ENCODE assay signal across 21 cellular contexts in the genomic region with DNA sequence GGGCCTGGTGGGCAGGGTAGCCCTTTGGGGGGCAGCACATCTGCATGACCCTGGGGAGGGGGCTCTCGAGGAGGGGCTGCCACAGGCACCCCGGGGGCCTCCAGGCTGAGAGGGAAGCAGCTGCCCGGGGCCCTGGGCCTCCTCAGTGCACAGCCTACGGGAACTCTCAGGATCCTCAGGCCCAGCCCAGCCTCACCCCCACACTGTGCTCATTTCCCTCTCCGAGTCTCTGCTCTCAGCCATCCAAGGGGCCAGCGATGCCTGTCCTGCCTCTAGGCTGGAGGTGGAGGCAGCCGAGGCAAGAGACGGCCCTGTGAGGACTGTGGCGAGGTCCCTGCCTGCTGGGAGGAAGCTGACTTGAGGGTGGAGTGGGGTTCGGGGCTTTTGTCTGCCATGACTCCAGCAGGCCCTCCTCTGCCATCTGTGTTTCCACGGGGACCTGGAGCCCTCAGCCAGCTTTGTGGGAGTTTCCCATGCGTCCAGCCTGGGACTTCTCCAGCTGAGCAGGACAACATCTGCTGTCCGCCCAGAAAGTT. TPM values are rescaled to one million over a fixed set of nuclear protein-coding genes. Genes with fewer than 3 reads are reported as not detected.
DNase-seq lines count a peak whose midpoint lies in the region; ATAC-seq, FAIRE-seq and TF ChIP-seq lines count a peak whose summit lies in the region.
"Had no signal": no experiment of that assay in that cellular context is flagged by ENCODE, and none has a peak within 500 bp of the region (broad histone marks: within the 10 kb centered on the region; RNA-seq: fewer than 3 reads in every experiment).

No MANE protein-coding gene starts in this region.

- TF ChIP-seq POLR2A in K562 (conservative IDR thresholded peaks at IDR 0.05) (no peak), testis (IDR thresholded peaks at IDR 0.05) (no peak)

- WGBS in K562 (ENCODE audit: insufficient coverage, low coverage, missing lambda C conversion rate) = 22% methylated on average over 13 of the region's 13 CpGs
- WGBS in testis, 2 donors = 31 to 51% methylated on average over 5 to 13 of the region's 13 CpGs

- no peak overlapping the region for H2AFZ ChIP-seq in K562 (ENCODE audit: low read depth, low read length)

- H3K4me3 ChIP-seq in K562 (no peak overlapping the region), testis (no peak overlapping the region)

- no peak overlapping the region for H3K4me2 ChIP-seq in K562 (ENCODE audit: insufficient read depth, low read length)

- H3K4me1 ChIP-seq in K562 (replicated peaks in 1 of 2; ENCODE audit: control insufficient read depth in 2 of 2, insufficient read depth in 2 of 2, low read length in 2 of 2) (peaks cover 0 to 53% of the 10 kb centered on the region in 2 experiments; a peak in 2 of 5 replicates), testis (peaks cover 54% of the 10 kb centered on the region)

- H3K9me3 ChIP-seq in K562 (replicated peaks; ENCODE audit: control insufficient read depth, insufficient read depth, low read depth, low read length) = no peaks in the 10 kb centered on the region
- no peaks in the 10 kb centered on the region for H3K9me3 ChIP-seq in testis

- no peaks in the 10 kb centered on the region for H3K9me1 ChIP-seq in K562 (ENCODE audit: control insufficient read depth, insufficient read depth, low read length)

- peaks cover 4 to 26% (median 15%) of the 10 kb centered on the region in 4 donors for H3K4me1 Mint-ChIP-seq in naive thymus-derived CD8-positive, alpha-beta T cell

- H3K27ac ChIP-seq in K562 (ENCODE audit: extremely low read depth, low read depth, low read length) = no peak overlapping the region
- peak overlapping the region; percentile 32 to 78 for H3K27ac ChIP-seq in testis
- H3K27ac ChIP-seq: 22Rv1, SK-N-MC had no signal

- no peaks in the 10 kb centered on the region for H3K79me2 ChIP-seq in K562 (ENCODE audit: control insufficient read depth, insufficient read depth, low read length)

- peaks cover 0 to 2% (median 0%) of the 10 kb centered on the region in 3 donors for H3K36me3 Mint-ChIP-seq in naive thymus-derived CD8-positive, alpha-beta T cell

- peaks cover 45% of the 10 kb centered on the region for H4K20me1 ChIP-seq in K562 (replicated peaks; ENCODE audit: control insufficient read depth, insufficient read depth, low read length)

- H3K9me3 Mint-ChIP-seq in naive thymus-derived CD8-positive, alpha-beta T cell = no peaks in the 10 kb centered on the region
- H3K9me3 Mint-ChIP-seq: activated CD4-positive, alpha-beta T cell treated with anti-CD3 and anti-CD28 coated beads, Interleukin-2, amount 10 ng/mL, durations not matched to agents 7 days and 5 days had no signal

- no peak for FAIRE-seq in K562 (lab: Jason Lieb, UNC)
- FAIRE-seq: endometrium, keratinocyte, TTC549 had no signal

- intact Hi-C loops in K562 (cut with micrococcal nuclease) = no loop called here
- intact Hi-C loops in testis (cut with DNase I; ENCODE audit: low total_unique reads) = no loop called here

- in situ Hi-C loops in K562 (cut with MboI) = loop anchor here (10.0 to 25.0 kb wide), 2 partner anchors 136 to 714 kb away; no protein-coding TSS in a partner anchor

- peak; percentile 69 for DNase-seq in DMS 273 (lab: John Stamatoyannopoulos, UW; ENCODE audit: unreplicated experiment)
- DNase-seq in DMS 273 treated with DMSO at 0.1 percent for 48 hours (lab: John Stamatoyannopoulos, UW) = no peak
- DNase-seq in K562 (ENCODE audit: extremely low read depth in 1 of 4, low spot score in 3 of 4) = no peak
- no peak for DNase-seq in naive thymus-derived CD8-positive, alpha-beta T cell
- peak; percentile 32 for DNase-seq in testis
- no peak for DNase-seq in stimulated activated CD4-positive, alpha-beta T cell treated with anti-CD3 and anti-CD28 coated beads, Interleukin-2, amount 100 ng/mL, for 24 hours
- no peak for DNase-seq in OCI-M1 (lab: John Stamatoyannopoulos, UW)
- DNase-seq: activated CD4-positive, alpha-beta T cell treated with anti-CD3 and anti-CD28 coated beads, Interleukin-2, amount 10 ng/mL, durations not matched to agents 7 days and 5 days; activated CD8-positive, alpha-beta memory T cell treated with anti-CD3 and anti-CD28 coated beads, Interleukin-2, amount 50 U/mL, for 4 hours; hypothalamus; mesendoderm; NCI-H1436; stimulated activated CD4-positive, alpha-beta T cell treated with anti-CD3 and anti-CD28 coated beads, Interleukin-1b, Interleukin-23, amount 100 ng/mL, for 48 hours had no signal

- H3K36me3 ChIP-seq in K562 (ENCODE audit: control insufficient read depth, insufficient read depth, low read length) = no peaks in the 10 kb centered on the region
- H3K36me3 ChIP-seq in testis (ENCODE audit: low read depth, missing control alignments) = no peaks in the 10 kb centered on the region

- ATAC-seq in K562 = peak; percentile 51
- ATAC-seq in naive thymus-derived CD8-positive, alpha-beta T cell = no peak
- ATAC-seq in GM19463 (IDR thresholded peaks at IDR 0.05; ENCODE audit: unreplicated experiment) = no peak
- ATAC-seq: Panc1, sciatic nerve had no signal

- no peak overlapping the region for H3K27ac Mint-ChIP-seq in naive thymus-derived CD8-positive, alpha-beta T cell

- H3K27me3 Mint-ChIP-seq in naive thymus-derived CD8-positive, alpha-beta T cell = peaks cover 0 to 20% (median 3%) of the 10 kb centered on the region in 5 donors

- CTCF ChIA-PET in K562 (lab: Yijun Ruan, JAX; ENCODE audit: low intra/inter-chr PET ratio) = no interaction called here

- BruUV-seq in K562 (replicated peaks; lab: Mats Ljungman, UMichigan) = no TSS peak

- TF ChIP-seq EP300 in K562 (IDR thresholded peaks at IDR 0.05; ENCODE audit: low read length) = no peak

- POLR2A ChIA-PET in K562 (lab: Yijun Ruan, JAX) = interaction anchor here (0.5 to 1.9 kb wide), 8 partner anchors 13 to 300 kb away, joined by 3 to 15 read pairs (median 4); a partner anchor contains a TSS
- POLR2A ChIA-PET in naive thymus-derived CD8-positive, alpha-beta T cell (lab: Charles Lee) = interaction anchor here (0.8 to 2.2 kb wide), 6 partner anchors 8 to 56 kb away, joined by 3 to 9 read pairs (median 4); a partner anchor contains a TSS

- peak overlapping the region in 8 of 10 donors; percentile 33 to 83 (median 60) for H3K4me3 Mint-ChIP-seq in naive thymus-derived CD8-positive, alpha-beta T cell

- peak overlapping the region in 1 of 2 experiments; percentile 72; a peak in 2 of 4 replicates for H3K9ac ChIP-seq in K562 (ENCODE audit: insufficient read depth in 1 of 2, low read depth in 2 of 2, low read length in 2 of 2)

- TF ChIP-seq CTCF in K562 (IDR thresholded peaks at IDR 0.05 in 2 of 3, conservative IDR thresholded peaks at IDR 0.05 in 1 of 3; ENCODE audit: insufficient read depth in 2 of 3, low read depth in 1 of 3, low read length in 3 of 3) (no peak), testis (IDR thresholded peaks at IDR 0.05) (no peak)

- H3K27me3 ChIP-seq in K562 (ENCODE audit: control insufficient read depth in 2 of 2, insufficient read depth in 2 of 2, low read length in 2 of 2) = peaks cover 57 to 79% of the 10 kb centered on the region in 2 experiments
- no peaks in the 10 kb centered on the region for H3K27me3 ChIP-seq in testis

- TF ChIP-seq RAD21 in K562 (CRISPR knock-in tag; conservative IDR thresholded peaks at IDR 0.05 in 1 of 2, IDR thresholded peaks at IDR 0.05 in 1 of 2) = no peak

RNA-seq across cellular contexts. Expression of a gene that starts 7.2 kb away (rescaled TPM):
- total RNA-seq in K562 (2011; cell fraction: chromatin; rRNA removed; ENCODE audit: low replicate concordance) = 0.51 and 2.5 TPM in 2 replicates
- total RNA-seq in K562 (2011; cell fraction: nucleolus; rRNA removed) = 1.4 and 1.5 TPM in 2 replicates
- total RNA-seq in K562 (2011; cell fraction: nucleoplasm; rRNA removed) = 0.88 and 0.99 TPM in 2 replicates
- 0.05 and 0.20 TPM in 2 replicates for total RNA-seq in K562 (2014; rRNA removed)
- total RNA-seq in K562 (2014; rRNA removed; fragmentation: Illumina TruSeq; extraction: Trizol) = 0.04 TPM in 1 of 2 replicates, not detected in the other
- total RNA-seq in K562 (2015; rRNA removed; fragmentation: Illumina TruSeq; extraction: Trizol) = not detected in 2 replicates
- total RNA-seq in K562 (2021) = 0.29 TPM in 2 replicates
- 0.11 and 0.16 TPM in 2 replicates for polyA plus RNA-seq in K562 (2011; rRNA removed)
- polyA plus RNA-seq in K562 (2011; cell fraction: cytosol; rRNA removed) = 0.06 and 0.49 TPM in 2 replicates
- polyA plus RNA-seq in K562 (2011; cell fraction: nucleus; rRNA removed) = 0.94 and 1.8 TPM in 2 replicates
- 0.04 and 0.07 TPM in 2 replicates for polyA plus RNA-seq in K562 (2012)
- 0.07 and 0.12 TPM in 2 replicates for polyA plus RNA-seq in K562 (2014; fragmentation: Illumina TruSeq; extraction: Trizol)
- not detected for polyA plus RNA-seq in K562 (2014; fragmentation: Nextera tagmentation; extraction: Ambion mirVana)
- 0.13 and 0.26 TPM in 2 replicates for polyA plus RNA-seq in K562 (2014; rRNA removed)
- polyA minus RNA-seq in K562 (2011; rRNA and poly(A)+ RNA removed) = 0.12 and 0.14 TPM in 2 replicates
- polyA minus RNA-seq in K562 (2011; cell fraction: cytosol; rRNA and poly(A)+ RNA removed) = 0.29 TPM in 1 of 2 replicates, not detected in the other
- 1.2 TPM in 2 replicates for polyA minus RNA-seq in K562 (2011; cell fraction: nucleus; rRNA and poly(A)+ RNA removed)
- 1 to 10 TPM; 6.3 to 7.0 TPM for total RNA-seq in naive thymus-derived CD8-positive, alpha-beta T cell
- 1 to 10 TPM in 1 of 3 donors, under 1 TPM in 2; 0.57 to 1.4 (median 0.59) TPM for polyA plus RNA-seq in naive thymus-derived CD8-positive, alpha-beta T cell
- total RNA-seq in testis = 10 to 100 TPM; 13.7 to 16.4 TPM
- 8.1 TPM for polyA plus RNA-seq in testis (ENCODE audit: insufficient read depth, low read depth, low replicate concordance)

RNA-seq across cellular contexts. Expression of a gene that starts 32.7 kb away (rescaled TPM):
- 2.3 TPM in 1 of 2 replicates, not detected in the other for total RNA-seq in K562 (2011; cell fraction: chromatin; rRNA removed; ENCODE audit: low replicate concordance)
- total RNA-seq in K562 (2011; cell fraction: nucleolus; rRNA removed) = 0.26 and 2.2 TPM in 2 replicates
- 1.2 and 1.6 TPM in 2 replicates for total RNA-seq in K562 (2011; cell fraction: nucleoplasm; rRNA removed)
- total RNA-seq in K562 (2014; rRNA removed) (not detected in 2 replicates), K562 (2014; rRNA removed; fragmentation: Illumina TruSeq; extraction: Trizol) (not detected in 2 replicates), K562 (2015; rRNA removed; fragmentation: Illumina TruSeq; extraction: Trizol) (not detected in 2 replicates), K562 (2021) (0.49 and 0.89 TPM in 2 replicates), testis (10 to 100 TPM; 13.4 to 14.0 TPM)
- polyA plus RNA-seq in K562 (2011; rRNA removed) (0.14 and 0.24 TPM in 2 replicates), K562 (2014; fragmentation: Illumina TruSeq; extraction: Trizol) (not detected in 2 replicates), K562 (2014; fragmentation: Nextera tagmentation; extraction: Ambion mirVana) (not detected), K562 (2014; rRNA removed) (not detected in 2 replicates), testis (ENCODE audit: insufficient read depth, low read depth, low replicate concordance) (6.2 TPM)
- 0.16 and 0.30 TPM in 2 replicates for polyA plus RNA-seq in K562 (2011; cell fraction: cytosol; rRNA removed)
- 0.90 and 2.6 TPM in 2 replicates for polyA plus RNA-seq in K562 (2011; cell fraction: nucleus; rRNA removed)
- 0.10 and 0.14 TPM in 2 replicates for polyA plus RNA-seq in K562 (2012)
- polyA minus RNA-seq in K562 (2011; rRNA and poly(A)+ RNA removed) = not detected in 2 replicates
- not detected in 2 replicates for polyA minus RNA-seq in K562 (2011; cell fraction: cytosol; rRNA and poly(A)+ RNA removed)
- 0.13 TPM in 1 of 2 replicates, not detected in the other for polyA minus RNA-seq in K562 (2011; cell fraction: nucleus; rRNA and poly(A)+ RNA removed)
- 100 to 1,000 TPM; 378 to 381 TPM for total RNA-seq in naive thymus-derived CD8-positive, alpha-beta T cell
- 10 to 100 TPM in 2 of 3 donors, 1 to 10 TPM in 1; 7.2 to 28.7 (median 10.6) TPM for polyA plus RNA-seq in naive thymus-derived CD8-positive, alpha-beta T cell

RNA-seq across cellular contexts. Expression of a gene that starts 55.7 kb away (rescaled TPM):
- total RNA-seq in K562 (2011; cell fraction: chromatin; rRNA removed; ENCODE audit: low replicate concordance) = 408 and 415 TPM in 2 replicates
- total RNA-seq in K562 (2011; cell fraction: nucleolus; rRNA removed) = 189 and 201 TPM in 2 replicates
- 302 and 309 TPM in 2 replicates for total RNA-seq in K562 (2011; cell fraction: nucleoplasm; rRNA removed)
- 47.3 and 58.4 TPM in 2 replicates for total RNA-seq in K562 (2014; rRNA removed)
- total RNA-seq in K562 (2014; rRNA removed; fragmentation: Illumina TruSeq; extraction: Trizol) = 62.5 and 63.6 TPM in 2 replicates
- total RNA-seq in K562 (2015; rRNA removed; fragmentation: Illumina TruSeq; extraction: Trizol) = 52.8 and 56.5 TPM in 2 replicates
- total RNA-seq in K562 (2021) = 76.5 and 79.3 TPM in 2 replicates
- polyA plus RNA-seq in K562 (2011; rRNA removed) = 52.3 and 52.7 TPM in 2 replicates
- polyA plus RNA-seq in K562 (2011; cell fraction: cytosol; rRNA removed) = 19.5 and 29.3 TPM in 2 replicates
- polyA plus RNA-seq in K562 (2011; cell fraction: nucleus; rRNA removed) = 60.2 and 68.3 TPM in 2 replicates
- 9.6 and 15.3 TPM in 2 replicates for polyA plus RNA-seq in K562 (2012)
- 25.8 and 30.1 TPM in 2 replicates for polyA plus RNA-seq in K562 (2014; fragmentation: Illumina TruSeq; extraction: Trizol)
- polyA plus RNA-seq in K562 (2014; fragmentation: Nextera tagmentation; extraction: Ambion mirVana) = 10 to 100 TPM in 1 of 2 experiments, 1 to 10 TPM in 1; 5.6 to 10.1 TPM
- 35.6 and 40.0 TPM in 2 replicates for polyA plus RNA-seq in K562 (2014; rRNA removed)
- 80.8 and 105 TPM in 2 replicates for polyA minus RNA-seq in K562 (2011; rRNA and poly(A)+ RNA removed)
- 22.9 and 38.4 TPM in 2 replicates for polyA minus RNA-seq in K562 (2011; cell fraction: cytosol; rRNA and poly(A)+ RNA removed)
- polyA minus RNA-seq in K562 (2011; cell fraction: nucleus; rRNA and poly(A)+ RNA removed) = 42.3 and 74.4 TPM in 2 replicates
- 10 to 100 TPM; 81.3 to 93.0 TPM for total RNA-seq in naive thymus-derived CD8-positive, alpha-beta T cell
- 10 to 100 TPM; 10.4 to 19.4 (median 18.5) TPM for polyA plus RNA-seq in naive thymus-derived CD8-positive, alpha-beta T cell
- 10 to 100 TPM; 29.0 to 34.6 TPM for total RNA-seq in testis
- 11.4 TPM for polyA plus RNA-seq in testis (ENCODE audit: insufficient read depth, low read depth, low replicate concordance)

RNA-seq across cellular contexts. Expression of a gene that starts 56.5 kb away (rescaled TPM):
- 0.28 and 0.44 TPM in 2 replicates for total RNA-seq in K562 (2011; cell fraction: chromatin; rRNA removed; ENCODE audit: low replicate concordance)
- total RNA-seq in K562 (2011; cell fraction: nucleolus; rRNA removed) = 0.39 TPM in 1 of 2 replicates, not detected in the other
- total RNA-seq in K562 (2011; cell fraction: nucleoplasm; rRNA removed) = 0.15 TPM in 1 of 2 replicates, not detected in the other
- total RNA-seq in K562 (2014; rRNA removed) = not detected in 2 replicates
- total RNA-seq in K562 (2014; rRNA removed; fragmentation: Illumina TruSeq; extraction: Trizol) = not detected in 2 replicates
- total RNA-seq in K562 (2015; rRNA removed; fragmentation: Illumina TruSeq; extraction: Trizol) = not detected in 2 replicates
- not detected in 2 replicates for total RNA-seq in K562 (2021)
- 0.04 and 0.06 TPM in 2 replicates for polyA plus RNA-seq in K562 (2011; rRNA removed)
- 0.01 and 0.04 TPM in 2 replicates for polyA plus RNA-seq in K562 (2011; cell fraction: cytosol; rRNA removed)
- 0.06 TPM in 1 of 2 replicates, not detected in the other for polyA plus RNA-seq in K562 (2011; cell fraction: nucleus; rRNA removed)
- polyA plus RNA-seq in K562 (2012) = 0.07 and 0.12 TPM in 2 replicates
- not detected in 2 replicates for polyA plus RNA-seq in K562 (2014; fragmentation: Illumina TruSeq; extraction: Trizol)
- not detected for polyA plus RNA-seq in K562 (2014; fragmentation: Nextera tagmentation; extraction: Ambion mirVana)
- polyA plus RNA-seq in K562 (2014; rRNA removed) = not detected in 2 replicates
- 0.11 TPM in 1 of 2 replicates, not detected in the other for polyA minus RNA-seq in K562 (2011; rRNA and poly(A)+ RNA removed)
- not detected in 2 replicates for polyA minus RNA-seq in K562 (2011; cell fraction: cytosol; rRNA and poly(A)+ RNA removed)
- polyA minus RNA-seq in K562 (2011; cell fraction: nucleus; rRNA and poly(A)+ RNA removed) = not detected in 2 replicates
- not detected for total RNA-seq in naive thymus-derived CD8-positive, alpha-beta T cell
- under 1 TPM in 1 of 3 donors, not detected in 2; 0.06 TPM for polyA plus RNA-seq in naive thymus-derived CD8-positive, alpha-beta T cell
- total RNA-seq in testis = 1 to 10 TPM; 5.3 to 5.6 TPM
- 5.1 TPM for polyA plus RNA-seq in testis (ENCODE audit: insufficient read depth, low read depth, low replicate concordance)
- total RNA-seq: activated CD4-positive, alpha-beta T cell treated with anti-CD3 and anti-CD28 coated beads, Interleukin-2, amount 10 ng/mL, durations not matched to agents 7 days and 5 days; sciatic nerve had no signal
- polyA plus RNA-seq: keratinocyte had no signal

Comparison
In these comparisons a context has a peak if more than half of its experiments do, and no peak if none do; other contexts are left out.
1. DNase-seq: peak in DMS 273 (single experiment) and testis (single experiment); none in DMS 273 treated with DMSO at 0.1 percent for 48 hours (single experiment), K562 (0 of 4), naive thymus-derived CD8-positive, alpha-beta T cell (0 of 10), stimulated activated CD4-positive, alpha-beta T cell treated with anti-CD3 and anti-CD28 coated beads, Interleukin-2, amount 100 ng/mL, for 24 hours (0 of 2) and OCI-M1 (single experiment).
2. RNA of a gene that starts 32.7 kb away (total RNA-seq): 378 to 381 TPM in naive thymus-derived CD8-positive, alpha-beta T cell; 13.4 to 14.0 TPM in testis and 0.26 to 2.3 TPM in K562; every median in the first group is over 10 times any median in the second.